Comparison of ENCODE assay signal across 14 cellular contexts in the genomic region with DNA sequence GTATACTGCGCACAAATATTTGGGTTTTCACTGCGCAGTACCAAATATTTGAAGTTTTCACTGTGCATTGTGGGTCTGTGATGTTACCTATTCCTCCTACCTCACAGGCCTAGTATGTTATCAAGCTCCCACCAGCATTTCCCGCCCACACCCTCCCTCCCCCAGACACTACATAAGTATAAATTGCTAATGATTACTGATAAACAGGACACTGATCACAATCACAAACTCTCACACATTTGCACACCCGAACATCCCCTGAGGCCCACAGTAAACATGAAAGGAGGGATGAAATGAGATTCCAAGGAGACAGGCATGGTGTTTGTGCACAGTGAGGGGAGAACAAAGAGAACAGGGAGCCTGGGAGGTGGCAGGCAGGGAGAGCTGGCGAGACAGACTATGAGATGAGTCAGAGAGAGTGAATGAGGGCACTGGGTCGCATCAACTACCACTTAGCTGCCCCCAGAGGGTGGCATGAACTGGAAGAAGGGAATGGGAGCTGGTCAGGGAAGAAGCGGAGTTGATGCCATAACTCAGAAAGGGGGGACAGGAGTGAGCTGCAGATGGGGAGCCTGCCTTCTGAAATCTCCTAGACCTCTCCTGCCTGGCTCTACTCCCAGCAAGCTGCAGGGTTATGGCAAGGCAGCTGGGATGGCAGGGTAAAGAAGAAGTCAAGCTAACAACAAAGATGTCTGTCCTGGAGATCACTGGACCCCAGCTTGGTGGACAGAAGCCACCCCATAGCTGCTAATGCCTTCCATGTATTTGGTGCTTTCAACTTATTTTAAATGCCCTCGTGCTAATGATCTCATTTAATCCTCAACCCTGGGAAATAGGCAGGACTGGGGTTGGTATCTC. TPM values are rescaled to one million over a fixed set of nuclear protein-coding genes. Genes with fewer than 3 reads are reported as not detected.
DNase-seq lines count a peak whose midpoint lies in the region; ATAC-seq and TF ChIP-seq lines count a peak whose summit lies in the region.
"Had no signal": no experiment of that assay in that cellular context is flagged by ENCODE, and none has a peak within 500 bp of the region (broad histone marks: within the 10 kb centered on the region; RNA-seq: fewer than 3 reads in every experiment).

No MANE protein-coding gene starts in this region.

- H3K4me3 ChIP-seq in endodermal cell (ENCODE audit: low read length) (no peak overlapping the region), osteoblast (ENCODE audit: insufficient read depth, low read length) (no peak overlapping the region)
- H3K4me3 ChIP-seq: HAP-1 had no signal

- peaks cover 18% of the 10 kb centered on the region for H3K36me3 ChIP-seq in endodermal cell (ENCODE audit: control insufficient read depth, insufficient read depth, low read length)
- H3K36me3 ChIP-seq in osteoblast (ENCODE audit: insufficient read depth, low read length) = no peaks in the 10 kb centered on the region
- H3K36me3 ChIP-seq: HAP-1 had no signal

- H3K4me1 Mint-ChIP-seq in endodermal cell (peaks cover 43% of the 10 kb centered on the region), T-cell (peaks cover 21 to 26% (median 24%) of the 10 kb centered on the region in 3 donors)

- H3K4me3 Mint-ChIP-seq in endodermal cell (peak overlapping the region; percentile 66), T-cell (no peak overlapping the region)

- H3K79me2 ChIP-seq in osteoblast (ENCODE audit: insufficient read depth, low read length) = peaks cover 53% of the 10 kb centered on the region

- DNase-seq in EH (ENCODE audit: low read depth) (peak; percentile 51), NCI-H69 (lab: John Stamatoyannopoulos, UW) (peak; percentile 54), endodermal cell (peak; percentile 54), osteoblast (ENCODE audit: insufficient read length, low spot score, missing footprints) (peak; percentile 79), foreskin melanocyte (no peak), T-cell (no peak), NCI-H1436 treated with DMSO at 0.1 percent for 48 hours (lab: John Stamatoyannopoulos, UW) (no peak), HCEC 1CT (no peak)
- DNase-seq: activated gamma-delta T cell, Calu3, NCI-H146 had no signal

- H3K27ac ChIP-seq in endodermal cell (ENCODE audit: low read depth, low read length) = peak overlapping the region; percentile 19
- H3K27ac ChIP-seq in osteoblast (ENCODE audit: low read depth, low read length) = no peak overlapping the region
- H3K27ac ChIP-seq: HL-60 had no signal

- peaks cover 25% of the 10 kb centered on the region for H3K4me1 ChIP-seq in endodermal cell (ENCODE audit: control insufficient read depth, insufficient read depth, low read length)
- peaks cover 40% of the 10 kb centered on the region for H3K4me1 ChIP-seq in osteoblast (ENCODE audit: insufficient read depth, low read length)

- H3K27me3 ChIP-seq in endodermal cell (ENCODE audit: control insufficient read depth, insufficient read depth, low read length, poor library complexity, severe bottlenecking) = no peaks in the 10 kb centered on the region
- H3K27me3 ChIP-seq in osteoblast (ENCODE audit: insufficient read depth, low read length) = no peaks in the 10 kb centered on the region
- H3K27me3 ChIP-seq: neutrophil had no signal

- H3K9ac ChIP-seq in endodermal cell (ENCODE audit: extremely low read depth, low read length, poor library complexity, severe bottlenecking) = no peak overlapping the region

- H3K9me3 ChIP-seq in endodermal cell (ENCODE audit: control insufficient read depth, low read length) (no peaks in the 10 kb centered on the region), osteoblast (ENCODE audit: low read depth, low read length) (no peaks in the 10 kb centered on the region)
- H3K9me3 ChIP-seq: HAP-1, neutrophil had no signal

- H3K36me3 Mint-ChIP-seq in endodermal cell (ENCODE audit: low read depth) (peaks cover 36% of the 10 kb centered on the region), T-cell (no peaks in the 10 kb centered on the region)

- H3K9me3 Mint-ChIP-seq in endodermal cell (no peaks in the 10 kb centered on the region), T-cell (no peaks in the 10 kb centered on the region)

- H2AFZ ChIP-seq in osteoblast (ENCODE audit: low read length) = no peak overlapping the region

- 83 to 89% methylated on average over 5 to 8 of the region's 8 CpGs for WGBS in endodermal cell (ENCODE audit: insufficient coverage in 1 of 2, insufficient read length in 1 of 2), 2 experiments

- H3K27me3 Mint-ChIP-seq in endodermal cell (ENCODE audit: insufficient read depth) (no peaks in the 10 kb centered on the region), T-cell (no peaks in the 10 kb centered on the region)

- CTCF ChIA-PET in T-cell (lab: Charles Lee) = no interaction called here

- no peak for ATAC-seq in T-cell (replicated peaks in 1 of 4)

- peak overlapping the region; percentile 22 for H3K27ac Mint-ChIP-seq in endodermal cell
- no peak overlapping the region for H3K27ac Mint-ChIP-seq in T-cell

- peaks cover 17% of the 10 kb centered on the region for H4K20me1 ChIP-seq in osteoblast (ENCODE audit: insufficient read depth, low read length)

- TF ChIP-seq CTCF in endodermal cell (conservative IDR thresholded peaks at IDR 0.05) (no peak), osteoblast (IDR thresholded peaks at IDR 0.05; ENCODE audit: extremely low read depth, low read depth, low read length) (no peak)

- peak overlapping the region; percentile 34 for H3K4me2 ChIP-seq in osteoblast (ENCODE audit: insufficient read depth, low read length)

- POLR2A ChIA-PET in T-cell (lab: Charles Lee) = no interaction called here

RNA-seq across cellular contexts. Expression of a gene that starts 5.2 kb away (rescaled TPM):
- total RNA-seq in endodermal cell (10 to 100 TPM; 42.9 to 51.4 TPM), osteoblast (14.4 and 17.0 TPM in 2 replicates), T-cell (1 to 10 TPM; 3.3 to 8.6 (median 6.9) TPM)
- polyA plus RNA-seq in endodermal cell (2013, experiment 1 of 2) = 47.4 TPM
- 43.6 TPM for polyA plus RNA-seq in endodermal cell (2013, experiment 2 of 2)

RNA-seq across cellular contexts. Expression of a gene that starts 56.8 kb away (rescaled TPM):
- 100 to 1,000 TPM; 115 to 121 TPM for total RNA-seq in endodermal cell
- polyA plus RNA-seq in endodermal cell (2013, experiment 1 of 2) = 102 TPM
- polyA plus RNA-seq in endodermal cell (2013, experiment 2 of 2) = 95.8 TPM
- 128 and 151 TPM in 2 replicates for total RNA-seq in osteoblast
- 10 to 100 TPM; 35.0 to 78.7 (median 71.2) TPM for total RNA-seq in T-cell

Comparison
In these comparisons a context has a peak if more than half of its experiments do, and no peak if none do; other contexts are left out.
1. DNase-seq: peak in EH (single experiment), NCI-H69 (single experiment), endodermal cell (single experiment) and osteoblast (single experiment); none in foreskin melanocyte (single experiment), T-cell (0 of 34), NCI-H1436 treated with DMSO at 0.1 percent for 48 hours (single experiment) and HCEC 1CT (single experiment).